Comparison of ENCODE assay signal across 9 cellular contexts in genomic region chr19:56105090-56105701, GRCh38. TPM values are rescaled to one million over a fixed set of nuclear protein-coding genes. Genes with fewer than 3 reads are reported as not detected.
DNase-seq lines count a peak whose midpoint lies in the region; ATAC-seq and TF ChIP-seq lines count a peak whose summit lies in the region.
"Had no signal": no experiment of that assay in that cellular context is flagged by ENCODE, and none has a peak within 500 bp of the region (broad histone marks: within the 10 kb centered on the region; RNA-seq: fewer than 3 reads in every experiment).

No MANE protein-coding gene starts in this region.

- no peak for ATAC-seq in HG02678 (IDR thresholded peaks at IDR 0.05; ENCODE audit: unreplicated experiment)

- DNase-seq in 8988T (peak; percentile 76), H7 (peak; percentile 94), Peyer's patch (peak; percentile 76 to 91 (median 85)), left ventricle myocardium inferior (peak; percentile 63), pons (ENCODE audit: low spot score) (peak; percentile 51), RPMI8226 (no peak)

- no peak for TF ChIP-seq POLR2A in Peyer's patch (IDR thresholded peaks at IDR 0.05)

- H3K27ac ChIP-seq in Peyer's patch = peak overlapping the region; percentile 33 to 66 (median 48)
- peak overlapping the region; percentile 72 for H3K27ac ChIP-seq in angular gyrus (ENCODE audit: low read depth, low read length)
- peak overlapping the region; percentile 71 for H3K27ac ChIP-seq in left ventricle myocardium inferior (replicated peaks)
- H3K27ac ChIP-seq: epithelial cell of prostate had no signal

- intact Hi-C loops in left ventricle myocardium inferior (cut with micrococcal nuclease) = no loop called here

- H3K9me3 ChIP-seq in Peyer's patch = no peaks in the 10 kb centered on the region
- H3K9me3 ChIP-seq in left ventricle myocardium inferior (replicated peaks) = no peaks in the 10 kb centered on the region

- H3K27me3 ChIP-seq in H7 (ENCODE audit: control insufficient read depth, insufficient read depth, low read length) = no peaks in the 10 kb centered on the region
- H3K27me3 ChIP-seq in Peyer's patch = no peaks in the 10 kb centered on the region
- H3K27me3 ChIP-seq in left ventricle myocardium inferior (ENCODE audit: low read depth) = no peaks in the 10 kb centered on the region

- peaks cover 5% of the 10 kb centered on the region for H3K36me3 ChIP-seq in H7 (replicated peaks; ENCODE audit: control insufficient read depth, insufficient read depth, low read length)
- H3K36me3 ChIP-seq in Peyer's patch = peaks cover 0 to 31% (median 0%) of the 10 kb centered on the region in 3 donors
- H3K36me3 ChIP-seq in left ventricle myocardium inferior = peaks cover 23% of the 10 kb centered on the region

- H3K4me1 ChIP-seq in Peyer's patch (peaks cover 0 to 57% (median 10%) of the 10 kb centered on the region in 4 donors), left ventricle myocardium inferior (peaks cover 58% of the 10 kb centered on the region)

- TF ChIP-seq CTCF in Peyer's patch (IDR thresholded peaks at IDR 0.05) = peak; percentile 56 to 83 (median 73)
- TF ChIP-seq CTCF in left ventricle myocardium inferior (IDR thresholded peaks at IDR 0.05; ENCODE audit: borderline replicate concordance) = peak; percentile 77

- H3K4me3 ChIP-seq in H7 (ENCODE audit: insufficient read depth, low read depth, low read length) (no peak overlapping the region), Peyer's patch (peak overlapping the region in 2 of 4 donors; percentile 8 to 15), left ventricle myocardium inferior (peak overlapping the region; percentile 31)

RNA-seq across cellular contexts. Expression of gene ZNF787, which starts 15.9 kb away (rescaled TPM):
- 84.2 and 95.4 TPM in 2 replicates for total RNA-seq in H7 (2014; rRNA removed; shearing (Covaris generic))
- total RNA-seq in Peyer's patch (10 to 100 TPM; 19.0 to 42.1 (median 26.9) TPM), left ventricle myocardium inferior (31.8 TPM)

RNA-seq across cellular contexts. Expression of gene ZNF444, which starts 35.9 kb away (rescaled TPM):
- 60.9 and 63.4 TPM in 2 replicates for total RNA-seq in H7 (2014; rRNA removed; shearing (Covaris generic))
- 10 to 100 TPM; 22.1 to 49.9 (median 33.2) TPM for total RNA-seq in Peyer's patch
- 19.2 TPM for total RNA-seq in left ventricle myocardium inferior
